ENCODE assay signal across 18 cellular contexts in the genomic region with DNA sequence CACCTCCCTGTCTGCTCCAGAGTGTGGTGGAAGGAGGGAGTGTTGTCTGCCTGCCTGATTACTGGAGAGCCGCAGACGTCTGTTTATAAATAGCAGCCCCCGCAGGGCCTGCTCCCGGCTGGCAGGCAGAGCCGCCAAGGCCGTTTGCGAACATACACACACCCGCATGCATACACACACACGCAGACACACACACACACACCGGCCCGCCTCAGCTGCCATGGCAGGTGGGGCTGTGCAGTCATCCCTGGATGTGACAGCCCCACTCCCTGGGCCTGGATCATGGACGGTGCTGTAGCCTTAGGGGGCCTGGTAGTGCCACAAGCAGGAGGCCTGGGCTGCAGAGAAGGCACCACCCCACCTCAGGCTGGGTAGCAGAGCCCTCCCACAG. TPM values are rescaled to one million over a fixed set of nuclear protein-coding genes. Genes with fewer than 3 reads are reported as not detected.
DNase-seq lines count a peak whose midpoint lies in the region; ATAC-seq and TF ChIP-seq lines count a peak whose summit lies in the region.
"Had no signal": no experiment of that assay in that cellular context is flagged by ENCODE, and none has a peak within 500 bp of the region (broad histone marks: within the 10 kb centered on the region; RNA-seq: fewer than 3 reads in every experiment).

No MANE protein-coding gene starts in this region.

- H2BK120ac ChIP-seq in neuronal stem cell (ENCODE audit: low read depth, low read length), result no peak overlapping the region

- H3K4me3 Mint-ChIP-seq in WTC11, result no peak overlapping the region

- H3K27me3 ChIP-seq in BLaER1 treated with 17β-estradiol and CSF1 and Interleukin-3, amounts not matched to agents 10 nM and 100 nM, result no peaks in the 10 kb centered on the region
- H3K27me3 ChIP-seq in foreskin keratinocyte (no peaks in the 10 kb centered on the region), neuronal stem cell (ENCODE audit: control insufficient read depth in 3 of 3, insufficient read depth in 3 of 3, low read depth in 1 of 3, low read length in 3 of 3) (peaks cover 0 to 10% (median 0%) of the 10 kb centered on the region in 3 experiments)
- H3K27me3 ChIP-seq: ascending aorta, neutrophil had no signal

- H3K9ac ChIP-seq in BLaER1 treated with 17β-estradiol and CSF1 and Interleukin-3, amounts not matched to agents 10 nM and 100 nM, result peak overlapping the region in 5 of 11 experiments; percentile 14 to 39 (median 26); a peak in 4 of 22 replicates
- H3K9ac ChIP-seq in neuronal stem cell (ENCODE audit: low read depth, low read length, poor library complexity), result no peak overlapping the region

- no peak overlapping the region for H4K91ac ChIP-seq in neuronal stem cell (ENCODE audit: low read depth, low read length, poor library complexity)

- no peak overlapping the region for H2BK12ac ChIP-seq in neuronal stem cell (ENCODE audit: low read length)

- H3K9me3 ChIP-seq in BLaER1 treated with 17β-estradiol and CSF1 and Interleukin-3, amounts not matched to agents 10 nM and 100 nM (replicated peaks in 1 of 11), result no peaks in the 10 kb centered on the region
- H3K9me3 ChIP-seq in neuronal stem cell (replicated peaks in 1 of 2; ENCODE audit: control insufficient read depth in 2 of 2, insufficient read depth in 1 of 2, low read depth in 1 of 2, low read length in 2 of 2), result no peaks in the 10 kb centered on the region
- H3K9me3 ChIP-seq: ascending aorta, neutrophil had no signal

- peaks cover 0 to 60% (median 9%) of the 10 kb centered on the region in 11 experiments; a peak in 10 of 22 replicates for H4K20me1 ChIP-seq in BLaER1 treated with 17β-estradiol and CSF1 and Interleukin-3, amounts not matched to agents 10 nM and 100 nM

- no peaks in the 10 kb centered on the region for H3K36me3 Mint-ChIP-seq in WTC11

- ATAC-seq in foreskin keratinocyte, result peak; percentile 5
- ATAC-seq in HG03354 (IDR thresholded peaks at IDR 0.05; ENCODE audit: poor library complexity, severe bottlenecking, unreplicated experiment), result no peak
- ATAC-seq in WTC11, result no peak
- ATAC-seq: sciatic nerve had no signal

- H2AFZ ChIP-seq in neuronal stem cell (ENCODE audit: low read length), result no peak overlapping the region

- H3K27ac Mint-ChIP-seq in WTC11, result no peak overlapping the region

- peaks cover 6% of the 10 kb centered on the region; the same call in 1 of the 2 replicates for H3K4me1 Mint-ChIP-seq in WTC11

- no peak overlapping the region for H2BK15ac ChIP-seq in neuronal stem cell (ENCODE audit: low read length)

- no CpG with 5 or more reads among the region's 12 CpGs for WGBS in neuronal stem cell (ENCODE audit: extremely low coverage in 2 of 2, insufficient read length in 2 of 2, insufficient replicate concordance in 1 of 2), 2 donors

- DNase-seq in NCI-H2227 treated with DMSO at 0.1 percent for 48 hours (lab: John Stamatoyannopoulos, UW), result peak; percentile 61
- no peak for DNase-seq in foreskin keratinocyte
- no peak for DNase-seq in neuronal stem cell (ENCODE audit: low spot score)
- no peak for DNase-seq in WTC11 (ENCODE audit: low spot score)
- DNase-seq in HPDE6-E6E7 (ENCODE audit: extremely low spot score), result no peak
- no peak for DNase-seq in foreskin fibroblast
- DNase-seq: activated CD4-positive, alpha-beta T cell treated with anti-CD3 and anti-CD28 coated beads for 48 hours; activated naive CD4-positive, alpha-beta T cell; COR-L47; MM.1S; NCI-H2081; stimulated activated CD4-positive, alpha-beta T cell treated with anti-CD3 and anti-CD28 coated beads, Interleukin-2, amount 100 ng/mL, for 48 hours had no signal

- no peak overlapping the region for H3K18ac ChIP-seq in neuronal stem cell (ENCODE audit: low read length)

- TF ChIP-seq CTCF in foreskin keratinocyte (conservative IDR thresholded peaks at IDR 0.05), result no peak
- TF ChIP-seq CTCF in WTC11 (IDR thresholded peaks at IDR 0.05), result no peak
- no peak for TF ChIP-seq CTCF in foreskin fibroblast (IDR thresholded peaks at IDR 0.05; ENCODE audit: low read depth, low read length)

- CTCF ChIA-PET in WTC11 (lab: Charles Lee), result interaction anchor here (1.0 kb wide), 1 partner anchor 170 kb away, joined by 3 read pairs; a partner anchor contains a TSS

- no peaks in the 10 kb centered on the region; a peak in 1 of 22 replicates for H3K36me3 ChIP-seq in BLaER1 treated with 17β-estradiol and CSF1 and Interleukin-3, amounts not matched to agents 10 nM and 100 nM
- no peaks in the 10 kb centered on the region for H3K36me3 ChIP-seq in neuronal stem cell (replicated peaks in 1 of 2; ENCODE audit: control insufficient read depth in 2 of 2, insufficient read depth in 2 of 2, low read length in 2 of 2)

- POLR2A ChIA-PET in WTC11 (lab: Charles Lee), result no interaction called here

- peak overlapping the region; percentile 65 for H3K23ac ChIP-seq in neuronal stem cell (ENCODE audit: low read depth, low read length, poor library complexity)

- H3K9me3 Mint-ChIP-seq in WTC11, result no peaks in the 10 kb centered on the region

- H2AK5ac ChIP-seq in neuronal stem cell (ENCODE audit: low read depth, low read length), result peak overlapping the region; percentile 74

- H3K79me1 ChIP-seq in neuronal stem cell (ENCODE audit: low read depth, low read length), result no peaks in the 10 kb centered on the region

- no peak overlapping the region for H4K8ac ChIP-seq in neuronal stem cell (ENCODE audit: low read depth, low read length)

- no peak overlapping the region for H3K14ac ChIP-seq in neuronal stem cell (ENCODE audit: low read length)

- H3K27me3 Mint-ChIP-seq in WTC11 (ENCODE audit: low read depth), result peaks cover 18% of the 10 kb centered on the region

- peak overlapping the region in 8 of 11 experiments; percentile 24 to 63 (median 52); a peak in 14 of 22 replicates for H3K4me2 ChIP-seq in BLaER1 treated with 17β-estradiol and CSF1 and Interleukin-3, amounts not matched to agents 10 nM and 100 nM
- H3K4me2 ChIP-seq in neuronal stem cell (ENCODE audit: insufficient read depth, low read length, poor library complexity, severe bottlenecking), result no peak overlapping the region

- H3K4me1 ChIP-seq in BLaER1 treated with 17β-estradiol and CSF1 and Interleukin-3, amounts not matched to agents 10 nM and 100 nM, result peaks cover 0 to 28% (median 14%) of the 10 kb centered on the region in 10 experiments; a peak in 14 of 20 replicates
- no peaks in the 10 kb centered on the region for H3K4me1 ChIP-seq in foreskin keratinocyte
- H3K4me1 ChIP-seq in neuronal stem cell (ENCODE audit: control insufficient read depth in 2 of 2, insufficient read depth in 1 of 2, low read depth in 1 of 2, low read length in 2 of 2), result peaks cover 3 to 15% of the 10 kb centered on the region in 2 donors
- H3K4me1 ChIP-seq: ascending aorta had no signal

- no peak overlapping the region for H2BK5ac ChIP-seq in neuronal stem cell (ENCODE audit: low read length)

- H3K27ac ChIP-seq in BLaER1 treated with 17β-estradiol and CSF1 and Interleukin-3, amounts not matched to agents 10 nM and 100 nM, result no peak overlapping the region
- H3K27ac ChIP-seq in foreskin keratinocyte (no peak overlapping the region), neuronal stem cell (replicated peaks; ENCODE audit: low read length) (no peak overlapping the region)
- H3K27ac ChIP-seq: ascending aorta, neutrophil had no signal

- H3K4me3 ChIP-seq in BLaER1 treated with 17β-estradiol and CSF1 and Interleukin-3, amounts not matched to agents 10 nM and 100 nM, result no peak overlapping the region
- H3K4me3 ChIP-seq in neuronal stem cell (ENCODE audit: low read length in 2 of 2), result no peak overlapping the region
- no peak overlapping the region for H3K4me3 ChIP-seq in foreskin fibroblast (ENCODE audit: low read depth in 1 of 2, low read length in 2 of 2)
- H3K4me3 ChIP-seq: ascending aorta had no signal

- H3K4ac ChIP-seq in neuronal stem cell (ENCODE audit: low read length), result no peak overlapping the region

TF ChIP-seq in WTC11, 78 proteins besides CTCF, POLR2A, EP300 and RAD21:
- TF ChIP-seq NFYB (CRISPR knock-in tag; conservative IDR thresholded peaks at IDR 0.05; ENCODE audit: low read depth), result no peak
- TF ChIP-seq NR2C2 (CRISPR knock-in tag; IDR thresholded peaks at IDR 0.05), result no peak

RNA-seq across cellular contexts. Expression of a gene that starts 20.4 kb away (rescaled TPM):
- total RNA-seq in foreskin keratinocyte (11.4 and 13.7 TPM in 2 replicates), WTC11 (2021) (10.5 to 13.7 TPM (median 13.6 TPM) in 3 replicates)
- 9.8 and 11.5 TPM in 2 replicates for polyA plus RNA-seq in foreskin keratinocyte
- 7.4 TPM for polyA plus RNA-seq in neuronal stem cell (2013, experiment 1 of 2)
- polyA plus RNA-seq in neuronal stem cell (2013, experiment 2 of 2), result 7.5 TPM

RNA-seq across cellular contexts. Expression of a gene that starts 23.8 kb away (rescaled TPM):
- 0.03 TPM in 1 of 2 replicates, not detected in the other for total RNA-seq in foreskin keratinocyte
- polyA plus RNA-seq in foreskin keratinocyte, result 0.02 and 0.03 TPM in 2 replicates
- polyA plus RNA-seq in neuronal stem cell (2013, experiment 1 of 2), result 21.9 TPM
- 22.3 TPM for polyA plus RNA-seq in neuronal stem cell (2013, experiment 2 of 2)
- 21.9 to 34.3 TPM (median 31.0 TPM) in 3 replicates for total RNA-seq in WTC11 (2021)
- total RNA-seq: ascending aorta, mesenteric fat pad had no signal

RNA-seq across cellular contexts. Expression of a gene that starts 37.9 kb away (rescaled TPM):
- 8.2 and 10.6 TPM in 2 replicates for total RNA-seq in foreskin keratinocyte
- polyA plus RNA-seq in foreskin keratinocyte, result 4.6 and 5.7 TPM in 2 replicates
- polyA plus RNA-seq in neuronal stem cell (2013, experiment 1 of 2), result 0.17 TPM
- 0.24 TPM for polyA plus RNA-seq in neuronal stem cell (2013, experiment 2 of 2)
- total RNA-seq in WTC11 (2021), result 3.0 to 3.6 TPM (median 3.1 TPM) in 3 replicates
- total RNA-seq: ascending aorta had no signal

RNA-seq across cellular contexts. Expression of a gene that starts 53.3 kb away (rescaled TPM):
- 12.7 and 13.5 TPM in 2 replicates for total RNA-seq in foreskin keratinocyte
- 15.6 and 18.3 TPM in 2 replicates for polyA plus RNA-seq in foreskin keratinocyte
- polyA plus RNA-seq in neuronal stem cell (2013, experiment 1 of 2), result 32.5 TPM
- polyA plus RNA-seq in neuronal stem cell (2013, experiment 2 of 2), result 32.3 TPM
- 39.4 to 46.9 TPM (median 46.3 TPM) in 3 replicates for total RNA-seq in WTC11 (2021)

Comparison
In these comparisons a context has a peak if more than half of its experiments do, and no peak if none do; other contexts are left out.
1. RNA of a gene that starts 23.8 kb away (total RNA-seq): 21.9 to 34.3 TPM in WTC11; 0.03 TPM in foreskin keratinocyte; every median in the first group is over 10 times any median in the second.